In genomic region chr5:98713856-98714255, GRCh38 we compare ENCODE assay signal across 33 cellular contexts.
"Had no signal": no experiment of that assay in that cellular context is flagged by ENCODE, and none has a peak within 500 bp of the region (broad histone marks: within the 10 kb centered on the region; RNA-seq: fewer than 3 reads in every experiment).

No MANE protein-coding gene starts in this region.

- H3K4me3 ChIP-seq: adrenal gland, body of pancreas, breast epithelium had no signal

- H3K27ac ChIP-seq: adrenal gland, body of pancreas, breast epithelium, VCaP had no signal

- H3K36me3 ChIP-seq: adrenal gland, brain microvascular endothelial cell, breast epithelium had no signal

- H3K4me1 ChIP-seq: adrenal gland, body of pancreas, breast epithelium had no signal

- H3K27me3 ChIP-seq: adrenal gland, body of pancreas, brain microvascular endothelial cell, breast epithelium had no signal

- FAIRE-seq: astrocyte, TTC549 had no signal

- DNase-seq: activated B cell treated with CpG ODN at 0.5 μM for 24 hours; activated CD4-positive, alpha-beta memory T cell treated with anti-CD3 and anti-CD28 coated beads for 36 hours; activated CD4-positive, alpha-beta T cell treated with anti-CD3 and anti-CD28 coated beads for 4 hours; activated CD4-positive, alpha-beta T cell treated with anti-CD3 and anti-CD28 coated beads, Interleukin-2, amount 10 ng/mL, durations not matched to agents 24 days and 14 days; activated CD4-positive, alpha-beta T cell treated with anti-CD3 and anti-CD28 coated beads, Interleukin-2, amount 50 U/mL, for 1 hour; activated CD4-positive, alpha-beta T cell treated with anti-CD3 and anti-CD28 coated beads, Interleukin-2, amount 50 U/mL, for 4 hours; activated CD4-positive, CD25-positive, alpha-beta regulatory T cell treated with anti-CD3 and anti-CD28 coated beads, Interleukin-2, amount 50 U/mL, for 72 hours; activated CD8-positive, alpha-beta memory T cell treated with anti-CD3 and anti-CD28 coated beads, Interleukin-2, amount 50 U/mL, for 4 hours; activated CD8-positive, alpha-beta T cell treated with anti-CD3 and anti-CD28 coated beads for 36 hours; activated effector memory CD4-positive, alpha-beta T cell treated with anti-CD3 and anti-CD28 coated beads, Interleukin-2, amount 50 U/mL, for 16 hours; activated gamma-delta T cell treated with Interleukin-2 at 50 U/mL for 16 hours; activated naive CD4-positive, alpha-beta T cell; activated naive CD4-positive, alpha-beta T cell treated with anti-CD3 and anti-CD28 coated beads for 36 hours; activated naive CD4-positive, alpha-beta T cell treated with anti-CD3 and anti-CD28 coated beads, Interleukin-2, amount 50 U/mL, for 16 hours; activated naive CD8-positive, alpha-beta T cell treated with anti-CD3 and anti-CD28 coated beads for 36 hours; activated T-cell treated with anti-CD3 and anti-CD28 coated beads for 4 hours; activated T-cell treated with anti-CD3 and anti-CD28 coated beads, Interleukin-2, amount 50 U/mL, for 1 hour; activated T-cell treated with anti-CD3 and anti-CD28 coated beads, Interleukin-2, amount 50 U/mL, for 4 hours; activated T-cell treated with anti-CD3 and anti-CD28 coated beads, Interleukin-2, amount 50 U/mL, for 72 hours; adrenal gland; amniotic stem cell; aorta; body of pancreas; brain microvascular endothelial cell; central memory CD4-positive, alpha-beta T cell; T-helper 2 cell; T-helper 9 cell had no signal

- ATAC-seq: activated CD8-positive, alpha-beta T cell treated with anti-CD3 and anti-CD28 coated beads for 36 hours; activated naive CD4-positive, alpha-beta T cell treated with anti-CD3 and anti-CD28 coated beads, Interleukin-2, amount 50 U/mL, for 72 hours; activated T-cell treated with anti-CD3 and anti-CD28 coated beads, Interleukin-2, amount 50 U/mL, for 4 hours; activated T-cell treated with anti-CD3 and anti-CD28 coated beads, Interleukin-2, amount 50 U/mL, for 72 hours; activated T-helper 17 cell treated with anti-CD3 and anti-CD28 coated beads, Interleukin-2, amount 50 U/mL, for 72 hours; body of pancreas had no signal

- H3K9me3 ChIP-seq: adrenal gland, body of pancreas, breast epithelium had no signal
